In genomic region chr2:45678791-45679348, GRCh38 we compare ENCODE assay signal across 13 cellular contexts.
"Had no signal": no experiment of that assay in that cellular context is flagged by ENCODE, and none has a peak within 500 bp of the region (broad histone marks: within the 10 kb centered on the region; RNA-seq: fewer than 3 reads in every experiment).

No MANE protein-coding gene starts in this region.

- H3K27me3 ChIP-seq: esophagus squamous epithelium, hepatocyte, neural progenitor cell, stomach, suprapubic skin, tibial artery had no signal

- H3K4me3 ChIP-seq: esophagus squamous epithelium, hepatocyte, neural progenitor cell, stomach, suprapubic skin, tibial artery had no signal

- H3K36me3 ChIP-seq: esophagus squamous epithelium, neural progenitor cell, stomach, suprapubic skin, tibial artery had no signal

- H3K27ac ChIP-seq: hepatocyte, neural progenitor cell, suprapubic skin, tibial artery had no signal

- H3K9ac ChIP-seq: neural progenitor cell had no signal

- DNase-seq: esophagus squamous epithelium; foreskin fibroblast; head of caudate nucleus; natural killer cell; occipital lobe; posterior cingulate gyrus; stimulated activated naive CD4-positive, alpha-beta T cell; stomach; tibial artery had no signal

- H3K4me2 ChIP-seq: neural progenitor cell had no signal

- ATAC-seq: natural killer cell, sciatic nerve had no signal

- H3K9me3 ChIP-seq: esophagus squamous epithelium, stomach, suprapubic skin, tibial artery had no signal

- H2AFZ ChIP-seq: hepatocyte, neural progenitor cell had no signal

- H3K4me1 ChIP-seq: neural progenitor cell had no signal
